In the genomic region with DNA sequence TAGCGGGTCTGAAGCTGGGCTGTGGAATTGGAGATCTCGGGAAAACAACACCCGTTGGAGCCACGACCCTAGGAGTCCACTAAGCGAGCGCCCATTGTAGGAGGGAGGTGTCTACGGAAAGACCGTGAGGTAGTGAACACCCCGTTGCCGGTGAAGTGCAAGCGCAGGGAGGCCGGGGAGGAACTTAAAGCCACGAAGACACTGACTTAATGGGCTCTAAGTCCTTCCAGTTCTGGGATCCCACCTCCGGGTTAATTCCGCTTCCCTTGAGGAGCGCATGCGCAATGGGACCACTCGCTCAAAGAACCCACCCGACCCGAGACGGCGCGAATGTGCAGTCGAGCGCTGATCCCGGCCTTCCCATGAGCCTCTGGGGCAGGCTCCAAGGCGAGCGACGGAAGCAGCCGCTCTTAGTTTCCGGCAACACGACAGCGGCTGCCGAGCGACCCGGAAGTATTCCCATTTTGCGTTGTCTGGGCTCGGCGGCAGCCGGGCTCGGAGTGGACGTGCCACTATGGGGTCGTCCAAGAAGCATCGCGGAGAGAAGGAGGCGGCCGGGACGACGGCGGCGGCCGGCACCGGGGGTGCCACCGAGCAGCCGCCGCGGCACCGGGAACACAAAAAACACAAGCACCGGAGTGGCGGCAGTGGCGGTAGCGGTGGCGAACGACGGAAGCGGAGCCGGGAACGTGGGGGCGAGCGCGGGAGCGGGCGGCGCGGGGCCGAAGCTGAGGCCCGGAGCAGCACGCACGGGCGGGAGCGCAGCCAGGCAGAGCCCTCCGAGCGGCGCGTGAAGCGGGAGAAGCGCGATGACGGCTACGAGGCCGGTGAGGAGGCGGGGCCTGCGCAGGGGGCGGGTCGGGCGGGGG, we compare ENCODE assay signal across 8 cellular contexts. TPM values are rescaled to one million over a fixed set of nuclear protein-coding genes. Genes with fewer than 3 reads are reported as not detected.
DNase-seq lines count a peak whose midpoint lies in the region; ATAC-seq, FAIRE-seq and TF ChIP-seq lines count a peak whose summit lies in the region.

TSS of gene SART1 (plus strand) at position 468 of the 869 bp plus-strand sequence. CDS start at position 515, 47 bp downstream.

- TF ChIP-seq POLR2A in GM12891 (IDR thresholded peaks at IDR 0.05; ENCODE audit: low read depth, low read length): peak; percentile 93

- TF ChIP-seq CTCF in cardiac muscle cell (IDR thresholded peaks at IDR 0.05; ENCODE audit: low read depth, low read length) (no peak), parathyroid adenoma (IDR thresholded peaks at IDR 0.05) (no peak), tibial artery (IDR thresholded peaks at IDR 0.05) (no peak)

- H3K9ac ChIP-seq in parathyroid adenoma: peak within 1 kb of the TSS; percentile 72

- intact Hi-C loops in tibial artery (cut with DNase I; ENCODE audit: low total_unique reads): loop anchor here (5.0 kb wide), 2 partner anchors 39 to 41 kb away; partner anchors contain the start of genes BANF1 and EIF1AD

- H3K27me3 ChIP-seq in cardiac muscle cell (no peaks in the 10 kb centered on the region), parathyroid adenoma (ENCODE audit: control insufficient read depth, insufficient read depth, low read length) (no peaks in the 10 kb centered on the region), tibial artery (peaks cover 0 to 15% of the 10 kb centered on the region in 2 donors)

- H3K4me1 ChIP-seq in cardiac muscle cell (ENCODE audit: low read depth) (peaks cover 5% of the 10 kb centered on the region), parathyroid adenoma (peaks cover 7% of the 10 kb centered on the region), tibial artery (peaks cover 6 to 33% (median 28%) of the 10 kb centered on the region in 4 donors)

- H3K36me3 ChIP-seq in cardiac muscle cell (peaks cover 14% of the 10 kb centered on the region), parathyroid adenoma (ENCODE audit: control insufficient read depth, insufficient read depth, low read length) (no peaks in the 10 kb centered on the region), tibial artery (peaks cover 24 to 28% (median 28%) of the 10 kb centered on the region in 3 donors)

- 0% methylated on average over 93 to 96 of the region's 96 CpGs for WGBS in adipose tissue, 3 donors

- peaks cover 12% of the 10 kb centered on the region for H3K79me2 ChIP-seq in parathyroid adenoma

- peak within 1 kb of the TSS; percentile 78 for H3K4me2 ChIP-seq in parathyroid adenoma (ENCODE audit: low read length)

- H2AFZ ChIP-seq in parathyroid adenoma: peak within 1 kb of the TSS; percentile 97

- H3K4me3 ChIP-seq in cardiac muscle cell: peak within 1 kb of the TSS; percentile 94
- peak within 1 kb of the TSS; percentile 91 for H3K4me3 ChIP-seq in parathyroid adenoma (ENCODE audit: low read depth, low read length)
- peak within 1 kb of the TSS; percentile 97 to 98 for H3K4me3 ChIP-seq in tibial artery

- H3K27ac ChIP-seq in adipose tissue (ENCODE audit: low read depth, low read length) (peak within 1 kb of the TSS; percentile 10), cardiac muscle cell (peak within 1 kb of the TSS; percentile 90), parathyroid adenoma (peak within 1 kb of the TSS; percentile 90), tibial artery (peak within 1 kb of the TSS; percentile 88 to 95)

- peak; percentile 95 for FAIRE-seq in GM12891 (lab: Jason Lieb, UNC)

- no peaks in the 10 kb centered on the region for H3K9me3 ChIP-seq in cardiac muscle cell (ENCODE audit: low read depth)
- H3K9me3 ChIP-seq in parathyroid adenoma (ENCODE audit: control insufficient read depth, low read length): no peaks in the 10 kb centered on the region
- H3K9me3 ChIP-seq in tibial artery: no peaks in the 10 kb centered on the region

- ATAC-seq in HG02840 (IDR thresholded peaks at IDR 0.05; ENCODE audit: low FRiP score, unreplicated experiment): peak; percentile 86

- DNase-seq in GM12891 (ENCODE audit: insufficient read length, low spot score): peak; percentile 99
- peak; percentile 92 for DNase-seq in NCI-H146 treated with DMSO at 0.1 percent for 48 hours (lab: John Stamatoyannopoulos, UW; ENCODE audit: unreplicated experiment)
- peak; percentile 94 to 97 (median 95) for DNase-seq in T-helper 1 cell
- peak; percentile 99 for DNase-seq in cardiac muscle cell (ENCODE audit: low read depth in 1 of 2, low spot score in 1 of 2)
- peak; percentile 98 to 99 for DNase-seq in tibial artery

TF ChIP-seq in GM12891, 5 proteins besides CTCF, POLR2A, EP300 and RAD21:
- TF ChIP-seq POLR2AphosphoS5 (IDR thresholded peaks at IDR 0.05; ENCODE audit: low read depth, low read length): peak; percentile 88
- peak; percentile 79 for TF ChIP-seq PAX5 (IDR thresholded peaks at IDR 0.05; ENCODE audit: insufficient read depth, low read length, severe bottlenecking)
- no peak for TF ChIP-seq SPI1 (IDR thresholded peaks at IDR 0.05; ENCODE audit: low read depth, low read length)
- peak; percentile 98 for TF ChIP-seq TAF1 (IDR thresholded peaks at IDR 0.05; ENCODE audit: low read depth, low read length)
- TF ChIP-seq POU2F2 (IDR thresholded peaks at IDR 0.05; ENCODE audit: low read depth, low read length): peak; percentile 62; the same call in 1 of the 2 replicates

RNA-seq across cellular contexts. Expression of gene SART1, which starts in this region (rescaled TPM):
- polyA plus RNA-seq in GM12891 (2012; ENCODE audit: low read depth, missing spikeins): 52.9 TPM
- polyA plus RNA-seq in adipose tissue (10 to 100 TPM; 26.9 to 51.8 (median 36.5) TPM), cardiac muscle cell (51.6 and 59.4 TPM in 2 replicates)
- total RNA-seq in cardiac muscle cell: 55.7 and 74.7 TPM in 2 replicates

Comparison
In these comparisons a context has a peak if more than half of its experiments do, and no peak if none do; other contexts are left out.
1. Peak in every context shown above with its lines: DNase-seq, ATAC-seq, H3K4me3 ChIP-seq and H3K27ac ChIP-seq.
2. H3K27ac ChIP-seq: peak in every context shown above with its lines; median percentile 92 in tibial artery; 90 in cardiac muscle cell; 90 in parathyroid adenoma; 10 in adipose tissue.